24 cellular contexts compared by ENCODE assay signal in the genomic region with DNA sequence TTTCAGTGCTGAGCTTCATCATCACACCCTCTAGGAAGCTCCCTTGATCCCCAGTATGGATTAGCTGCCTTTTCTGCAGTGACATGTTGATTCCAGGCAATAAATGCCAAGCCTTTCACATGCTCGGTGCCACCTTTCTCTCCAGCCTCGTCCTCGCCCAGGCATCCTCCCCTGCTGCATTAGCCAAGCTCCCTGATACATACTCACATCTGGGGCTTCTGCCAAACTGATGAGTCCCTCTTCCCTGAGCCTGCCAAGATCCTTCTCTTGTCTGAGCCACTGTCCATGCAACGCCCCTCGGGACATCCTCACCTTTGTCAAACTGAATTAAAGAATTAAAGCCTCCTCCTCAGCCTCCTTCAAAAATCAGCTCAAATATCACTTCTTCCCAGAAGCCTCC.
DNase-seq lines count a peak whose midpoint lies in the region; ATAC-seq, FAIRE-seq and TF ChIP-seq lines count a peak whose summit lies in the region.
"Had no signal": no experiment of that assay in that cellular context is flagged by ENCODE, and none has a peak within 500 bp of the region (broad histone marks: within the 10 kb centered on the region; RNA-seq: fewer than 3 reads in every experiment).

No MANE protein-coding gene starts in this region.

- no peaks in the 10 kb centered on the region for H3K4me1 ChIP-seq in adrenal gland (replicated peaks in 1 of 2)
- H3K4me1 ChIP-seq in keratinocyte (ENCODE audit: control insufficient read depth, extremely low read depth, insufficient read depth, low read length) = peaks cover 37% of the 10 kb centered on the region
- H3K4me1 ChIP-seq: ascending aorta, thyroid gland had no signal

- H3K27me3 ChIP-seq in BJ (ENCODE audit: control insufficient read depth, insufficient read depth, low read length) (no peaks in the 10 kb centered on the region), adrenal gland (no peaks in the 10 kb centered on the region), keratinocyte (ENCODE audit: control insufficient read depth, extremely low read depth, insufficient read depth, low read length) (no peaks in the 10 kb centered on the region)
- H3K27me3 ChIP-seq: ascending aorta, SJCRH30, thyroid gland had no signal

- no peak for TF ChIP-seq POLR2A in adrenal gland (IDR thresholded peaks at IDR 0.05)

- DNase-seq in BJ (ENCODE audit: low read depth) (peak; percentile 13), HS-5 (ENCODE audit: low read depth) (peak; percentile 58), adrenal gland (peak in 5 of 7 donors; percentile 28 to 71 (median 34)), keratinocyte (ENCODE audit: low read depth, low spot score) (peak; percentile 15), NCI-H1092 (lab: John Stamatoyannopoulos, UW) (no peak)
- DNase-seq: activated naive CD4-positive, alpha-beta T cell treated with anti-CD3 and anti-CD28 coated beads, Interleukin-2, amount 10 ng/mL, durations not matched to agents 7 days and 5 days; activated T-cell treated with anti-CD3 and anti-CD28 coated beads, Interleukin-2, amount 50 U/mL, for 48 hours; DMS79; head of caudate nucleus; MM.1S; natural killer cell; NCI-H1436 treated with DMSO at 0.1 percent for 48 hours; NCI-H2171 treated with DMSO at 0.1 percent for 48 hours; SJCRH30; T-helper 2 cell; thyroid gland had no signal

- no peaks in the 10 kb centered on the region for H4K20me1 ChIP-seq in keratinocyte (ENCODE audit: control insufficient read depth, extremely low read depth, insufficient read depth, low read length)

- H3K4me2 ChIP-seq in keratinocyte (ENCODE audit: control insufficient read depth, extremely low read depth, insufficient read depth, low read depth, low read length) = no peak overlapping the region

- no peaks in the 10 kb centered on the region for H3K9me3 ChIP-seq in adrenal gland (replicated peaks in 1 of 3)
- no peaks in the 10 kb centered on the region for H3K9me3 ChIP-seq in keratinocyte (ENCODE audit: control insufficient read depth, low read depth, low read length)
- H3K9me3 ChIP-seq: ascending aorta, SJCRH30, thyroid gland had no signal

- intact Hi-C loops in adrenal gland (cut with DNase I) = no loop called here

- no peak overlapping the region for H3K4me3 ChIP-seq in BJ (ENCODE audit: low read depth, low read length)
- H3K4me3 ChIP-seq in adrenal gland = no peak overlapping the region
- no peak overlapping the region for H3K4me3 ChIP-seq in keratinocyte (ENCODE audit: control insufficient read depth in 2 of 3, extremely low read depth in 1 of 3, insufficient read depth in 2 of 3, low read depth in 1 of 3, low read length in 3 of 3)
- H3K4me3 ChIP-seq: ascending aorta, SJCRH30, thyroid gland had no signal

- CTCF ChIA-PET in BJ (lab: Yijun Ruan, JAX) = interaction anchor here (0.5 to 1.4 kb wide), 2 partner anchors 11 to 1249 kb away, joined by 3 to 4 read pairs; no protein-coding TSS in a partner anchor

- no peak overlapping the region for H3K27ac ChIP-seq in adrenal gland
- H3K27ac ChIP-seq in keratinocyte (ENCODE audit: control insufficient read depth, insufficient read depth, low read length) = no peak overlapping the region
- H3K27ac ChIP-seq: ascending aorta, HL-60, SJCRH30, thyroid gland, WERI-Rb-1 had no signal

- ATAC-seq in GM19455 (IDR thresholded peaks at IDR 0.05; ENCODE audit: unreplicated experiment) (no peak), HG03378 (IDR thresholded peaks at IDR 0.05; ENCODE audit: unreplicated experiment) (no peak), GM18511 (IDR thresholded peaks at IDR 0.05; ENCODE audit: unreplicated experiment) (no peak)
- ATAC-seq: HCT116, left lobe of liver, natural killer cell had no signal

- no peaks in the 10 kb centered on the region for H3K79me2 ChIP-seq in keratinocyte (ENCODE audit: control insufficient read depth, insufficient read depth, low read length)

- H3K9ac ChIP-seq in keratinocyte (ENCODE audit: control insufficient read depth, extremely low read depth, insufficient read depth, low read length) = no peak overlapping the region

- TF ChIP-seq CTCF in BJ (IDR thresholded peaks at IDR 0.05; ENCODE audit: insufficient read depth, low read depth, low read length) (no peak), adrenal gland (IDR thresholded peaks at IDR 0.05) (no peak), keratinocyte (optimal IDR thresholded peaks at IDR 0.05 in 1 of 3, IDR thresholded peaks at IDR 0.05 in 1 of 3, conservative IDR thresholded peaks at IDR 0.05 in 1 of 3; ENCODE audit: extremely low read depth in 1 of 3, insufficient read depth in 2 of 3, low read length in 3 of 3) (no peak)

- POLR2A ChIA-PET in BJ (lab: Charles Lee) = no interaction called here

- dilution Hi-C loops in keratinocyte (cut with MboI; ENCODE audit: extremely low pct_ligation_motif_present, low sequenced_read_pairs) = no loop called here

- 40 to 63% (median 51%) methylated on average over 5 of the region's 5 CpGs for WGBS in adrenal gland, 4 donors

- no peak overlapping the region for H2AFZ ChIP-seq in keratinocyte (ENCODE audit: control insufficient read depth, low read length)

- no peaks in the 10 kb centered on the region for H3K9me1 ChIP-seq in keratinocyte (ENCODE audit: control insufficient read depth, extremely low read depth, insufficient read depth, low read length)

- FAIRE-seq in keratinocyte (lab: Jason Lieb, UNC) = peak; percentile 94

- H3K36me3 ChIP-seq in BJ (ENCODE audit: control insufficient read depth, insufficient read depth, low read length) (no peaks in the 10 kb centered on the region), adrenal gland (replicated peaks in 1 of 2) (no peaks in the 10 kb centered on the region), keratinocyte (ENCODE audit: control insufficient read depth in 2 of 2, extremely low read depth in 1 of 2, insufficient read depth in 2 of 2, low read length in 2 of 2) (no peaks in the 10 kb centered on the region)
- H3K36me3 ChIP-seq: ascending aorta, SJCRH30, thyroid gland, WERI-Rb-1 had no signal
